33 cellular contexts compared by ENCODE assay signal in genomic region chr17:28268610-28269313, GRCh38. TPM values are rescaled to one million over a fixed set of nuclear protein-coding genes. Genes with fewer than 3 reads are reported as not detected.
"Had no signal": no experiment of that assay in that cellular context is flagged by ENCODE, and none has a peak within 500 bp of the region (broad histone marks: within the 10 kb centered on the region; RNA-seq: fewer than 3 reads in every experiment).

No MANE protein-coding gene starts in this region.

- H3K27me3 ChIP-seq: ascending aorta, cardiac muscle cell, MG63, SJCRH30 had no signal

- H3K27ac ChIP-seq: ascending aorta, cardiac muscle cell, SJCRH30, SK-N-MC, WERI-Rb-1 had no signal

- H3K9me3 ChIP-seq: ascending aorta had no signal

- H3K4me1 Mint-ChIP-seq: activated naive CD4-positive, alpha-beta T cell treated with anti-CD3 and anti-CD28 coated beads, Interleukin-2, amount 10 ng/mL, durations not matched to agents 7 days and 5 days had no signal

- H3K4me3 ChIP-seq: ascending aorta, cardiac muscle cell, MG63, SJCRH30, SK-N-MC had no signal

- H3K36me3 ChIP-seq: ascending aorta, cardiac muscle cell, MG63, SJCRH30, WERI-Rb-1 had no signal

- H3K4me1 ChIP-seq: ascending aorta, SJCRH30 had no signal

- DNase-seq: activated CD4-positive, alpha-beta T cell treated with anti-CD3 and anti-CD28 coated beads for 1 hour; activated CD4-positive, alpha-beta T cell treated with anti-CD3 and anti-CD28 coated beads for 48 hours; activated CD4-positive, CD25-positive, alpha-beta regulatory T cell; activated CD8-positive, alpha-beta T cell treated with anti-CD3 and anti-CD28 coated beads for 36 hours; activated effector memory CD4-positive, alpha-beta T cell treated with Interleukin-2 at 50 U/mL for 16 hours; activated naive CD4-positive, alpha-beta T cell treated with anti-CD3 and anti-CD28 coated beads, Interleukin-2, amount 10 ng/mL, durations not matched to agents 7 days and 5 days; activated T-cell treated with anti-CD3 and anti-CD28 coated beads for 4 hours; activated T-cell treated with anti-CD3 and anti-CD28 coated beads, Interleukin-2, amount 50 U/mL, for 4 hours; amygdala; Kasumi-1; KG1; MG63; NCI-H1048; NCI-H1105 treated with DMSO at 0.1 percent for 48 hours; NCI-H1436; NCI-H1694; NCI-H1930; NCI-H2081 treated with DMSO at 0.1 percent for 48 hours; NCI-H226; NCI-H446 treated with DMSO at 0.1 percent for 48 hours; NCI-H524; NCI-H69; NCI-H82; SHP77; SJCRH30; T1000; WERI-Rb-1 had no signal

- ATAC-seq: activated CD8-positive, alpha-beta T cell treated with anti-CD3 and anti-CD28 coated beads for 36 hours; activated T-cell treated with anti-CD3 and anti-CD28 coated beads, Interleukin-2, amount 50 U/mL, for 4 hours; Panc1 had no signal

- H3K27ac Mint-ChIP-seq: activated CD8-positive, alpha-beta T cell treated with anti-CD3 and anti-CD28 coated beads for 36 hours; activated naive CD4-positive, alpha-beta T cell treated with anti-CD3 and anti-CD28 coated beads, Interleukin-2, amount 10 ng/mL, durations not matched to agents 7 days and 5 days; activated naive CD8-positive, alpha-beta T cell; activated T-helper 1 cell treated with anti-CD3 and anti-CD28 coated beads, Interleukin-12 subunit alpha, Interleukin-12 subunit beta, Interleukin-2, Interleukin-4 antibody, amounts not matched to agents 30 ng/mL and 10 ng/mL and 1 ng/mL, durations not matched to agents 14 hours and 24 hours and 36 hours had no signal

- H3K4me3 Mint-ChIP-seq: activated CD8-positive, alpha-beta T cell treated with anti-CD3 and anti-CD28 coated beads for 36 hours; activated naive CD4-positive, alpha-beta T cell treated with anti-CD3 and anti-CD28 coated beads, Interleukin-2, amount 10 ng/mL, durations not matched to agents 7 days and 5 days; activated naive CD8-positive, alpha-beta T cell; activated T-cell treated with anti-CD3 and anti-CD28 coated beads, Interleukin-2, amount 50 U/mL, for 4 hours; activated T-helper 1 cell treated with anti-CD3 and anti-CD28 coated beads, Interleukin-12 subunit alpha, Interleukin-12 subunit beta, Interleukin-2, Interleukin-4 antibody, amounts not matched to agents 30 ng/mL and 10 ng/mL and 1 ng/mL, durations not matched to agents 14 hours and 24 hours and 36 hours had no signal

RNA-seq across cellular contexts. Expression of gene TMEM97, which starts 50.2 kb away (rescaled TPM):
- total RNA-seq: ascending aorta had no signal
